In the genomic region with DNA sequence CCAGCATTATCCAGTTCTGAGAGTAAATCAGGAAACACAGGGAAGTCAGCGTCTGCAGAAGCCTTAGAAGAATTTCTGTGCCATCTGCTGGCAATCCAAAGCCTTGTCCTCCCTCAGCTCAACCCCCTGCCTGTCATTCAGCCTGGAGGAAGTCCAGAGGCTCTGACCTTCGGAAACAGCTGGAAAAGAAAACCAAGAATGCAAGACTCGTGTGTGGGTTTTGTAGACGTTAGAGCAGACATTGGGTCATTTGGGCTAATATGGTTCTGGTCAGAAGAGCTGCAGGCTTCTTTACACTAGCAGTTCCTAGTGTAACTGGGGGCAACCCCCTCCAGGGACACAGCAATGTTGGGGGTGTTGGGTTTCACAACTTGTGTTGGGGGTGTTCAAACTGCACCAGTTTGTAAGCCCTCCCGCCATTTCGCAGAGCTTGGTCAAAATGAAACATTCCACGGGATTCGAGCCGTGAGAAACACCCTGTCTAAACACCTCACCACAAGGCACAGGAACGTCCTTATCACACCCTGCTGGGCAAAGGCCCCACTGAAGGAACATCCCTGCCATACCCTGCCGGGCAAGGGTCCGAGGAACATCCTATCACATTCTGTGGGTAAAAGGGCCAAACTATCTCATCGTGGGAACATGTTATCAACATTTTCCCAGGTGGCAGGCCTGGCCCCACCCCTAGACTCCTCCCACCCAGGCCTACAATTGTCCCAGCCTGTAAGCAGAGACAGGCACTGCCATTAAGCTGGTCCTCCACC, we compare ENCODE assay signal across 20 cellular contexts. TPM values are rescaled to one million over a fixed set of nuclear protein-coding genes. Genes with fewer than 3 reads are reported as not detected.
DNase-seq lines count a peak whose midpoint lies in the region; ATAC-seq, FAIRE-seq and TF ChIP-seq lines count a peak whose summit lies in the region.
"Had no signal": no experiment of that assay in that cellular context is flagged by ENCODE, and none has a peak within 500 bp of the region (broad histone marks: within the 10 kb centered on the region; RNA-seq: fewer than 3 reads in every experiment).

No MANE protein-coding gene starts in this region.

- H3K9me3 ChIP-seq in left ventricle myocardium inferior (replicated peaks) (no peaks in the 10 kb centered on the region), HepG2 (ENCODE audit: low read length) (no peaks in the 10 kb centered on the region)
- H3K9me3 ChIP-seq: HAP-1, uterus had no signal

- H3K4me2 ChIP-seq in HepG2 (ENCODE audit: low read depth, low read length) = peak overlapping the region; percentile 88
- H3K4me2 ChIP-seq: PC-9 had no signal

- peak; percentile 34 for ATAC-seq in Right ventricle myocardium superior (ENCODE audit: poor library complexity)
- ATAC-seq in HepG2 = peak; percentile 58
- no peak for ATAC-seq in GM18873 (IDR thresholded peaks at IDR 0.05; ENCODE audit: low FRiP score, unreplicated experiment)

- FAIRE-seq in HepG2 (lab: Jason Lieb, UNC) = peak; percentile 47

- POLR2A ChIA-PET in HepG2 (lab: Yijun Ruan, JAX) = interaction anchor here (0.7 to 2.8 kb wide), 14 partner anchors 8 to 106 kb away, joined by 3 to 20 read pairs (median 4); partner anchors contain the start of genes SERPINA3 and SERPINA4

- TF ChIP-seq POLR2A in HepG2 (IDR thresholded peaks at IDR 0.05; ENCODE audit: insufficient read depth in 1 of 2, low read depth in 2 of 2, low read length in 2 of 2) = no peak

- 4% methylated on average over 10 of the region's 13 CpGs for WGBS in HepG2 (ENCODE audit: low lambda C conversion rate)

- BruUV-seq in HepG2 (replicated peaks; lab: Mats Ljungman, UMichigan) = no TSS peak

- intact Hi-C loops in Right ventricle myocardium superior (cut with DNase I) = no loop called here
- intact Hi-C loops in left ventricle myocardium inferior (cut with micrococcal nuclease) = no loop called here
- intact Hi-C loops in HepG2 (cut with micrococcal nuclease; ENCODE audit: unreplicated experiment) = loop anchor here (1.0 to 5.0 kb wide), 5 partner anchors 33 to 142 kb away; partner anchors contain the start of gene SERPINA12

- no peak overlapping the region for H2AFZ ChIP-seq in HepG2 (ENCODE audit: low read length)
- H2AFZ ChIP-seq: PC-9 had no signal

- DNase-seq in Right ventricle myocardium superior (no peak), left ventricle myocardium inferior (no peak), dermis microvascular lymphatic vessel endothelial cell (ENCODE audit: low read depth in 2 of 2) (peak; percentile 2 to 55), HepG2 (ENCODE audit: low spot score) (peak; percentile 69), ecto neural progenitor cell (ENCODE audit: low spot score) (no peak), OCI-M2 (lab: John Stamatoyannopoulos, UW; ENCODE audit: unreplicated experiment) (no peak), pons (ENCODE audit: low spot score) (no peak)
- DNase-seq: activated naive CD4-positive, alpha-beta T cell treated with anti-CD3 and anti-CD28 coated beads, Interleukin-2, amount 50 U/mL, for 16 hours; cortex of kidney; DMS79 treated with DMSO at 0.1 percent for 48 hours; kidney glomerular epithelial cell; NCI-H2171; PC-9; T-helper 2 cell; uterus had no signal

- H3K27ac ChIP-seq in left ventricle myocardium inferior (replicated peaks) (no peak overlapping the region), HepG2 (ENCODE audit: extremely low read length, insufficient read depth, low read length) (peak overlapping the region; percentile 20)
- H3K27ac ChIP-seq: PC-9, uterus had no signal

- peaks cover 9% of the 10 kb centered on the region for H3K4me1 ChIP-seq in left ventricle myocardium inferior
- peaks cover 94% of the 10 kb centered on the region for H3K4me1 ChIP-seq in HepG2 (ENCODE audit: insufficient read depth, low read length)
- H3K4me1 ChIP-seq: HAP-1, uterus had no signal

- H3K27me3 ChIP-seq in left ventricle myocardium inferior (ENCODE audit: low read depth) = peaks cover 66% of the 10 kb centered on the region
- no peaks in the 10 kb centered on the region for H3K27me3 ChIP-seq in HepG2 (ENCODE audit: control insufficient read depth in 1 of 2, insufficient read depth in 2 of 2, low read length in 2 of 2)
- H3K27me3 ChIP-seq: uterus had no signal

- H3K36me3 ChIP-seq in left ventricle myocardium inferior (no peaks in the 10 kb centered on the region), HepG2 (replicated peaks in 1 of 2; ENCODE audit: control insufficient read depth in 1 of 2, insufficient read depth in 2 of 2, low read length in 2 of 2) (no peaks in the 10 kb centered on the region)
- H3K36me3 ChIP-seq: HAP-1, uterus had no signal

- no peaks in the 10 kb centered on the region for H4K20me1 ChIP-seq in HepG2 (ENCODE audit: insufficient read depth, low read length)

- TF ChIP-seq EP300 in HepG2 (IDR thresholded peaks at IDR 0.05; ENCODE audit: low read depth in 2 of 2, low read length in 2 of 2) (no peak; a peak in 1 of 4 replicates), HepG2 (CRISPR knock-in tag; IDR thresholded peaks at IDR 0.05; ENCODE audit: borderline replicate concordance) (no peak)

- no peak overlapping the region for H3K4me3 ChIP-seq in left ventricle myocardium inferior
- peak overlapping the region; percentile 48 to 67 (median 49); a peak in 5 of 6 replicates for H3K4me3 ChIP-seq in HepG2 (replicated peaks in 1 of 3; ENCODE audit: insufficient read depth in 1 of 3, low read depth in 2 of 3, low read length in 3 of 3)
- H3K4me3 ChIP-seq: HAP-1, PC-9, uterus had no signal

- no peaks in the 10 kb centered on the region for H3K79me2 ChIP-seq in HepG2 (ENCODE audit: insufficient read depth, low read length)

- peak overlapping the region; percentile 34; the same call in 1 of the 2 replicates for H3K9ac ChIP-seq in HepG2 (ENCODE audit: insufficient read depth, low read depth, low read length)

- TF ChIP-seq CTCF in left ventricle myocardium inferior (IDR thresholded peaks at IDR 0.05; ENCODE audit: borderline replicate concordance) = no peak
- TF ChIP-seq CTCF in HepG2 (CRISPR knock-in tag; IDR thresholded peaks at IDR 0.05) = peak; percentile 80

- CTCF ChIA-PET in HepG2 (lab: Yijun Ruan, JAX; ENCODE audit: low intra/inter-chr PET ratio, low total read pairs) = interaction anchor here (2.8 kb wide), 1 partner anchor 106 kb away, joined by 9 read pairs; no protein-coding TSS in a partner anchor

- no peak for TF ChIP-seq RAD21 in HepG2 (CRISPR knock-in tag; IDR thresholded peaks at IDR 0.05)

- in situ Hi-C loops in HepG2 (cut with HindIII; ENCODE audit: extremely low pct_ligation_motif_present, low pct_unique_long_range_greater_than_20kb) = loop anchor here (10.0 kb wide), 1 partner anchor 145 kb away; no protein-coding TSS in a partner anchor

RNA-seq across cellular contexts. Expression of gene SERPINA4, which starts 21.0 kb away (rescaled TPM):
- total RNA-seq in Right ventricle myocardium superior (not detected), left ventricle myocardium inferior (not detected), dermis microvascular lymphatic vessel endothelial cell (not detected in 2 replicates), HepG2 (2016; rRNA removed; fragmentation: Illumina TruSeq; extraction: Trizol) (17.2 and 39.1 TPM in 2 replicates)
- 5.1 and 5.2 TPM in 2 replicates for total RNA-seq in HepG2 (2016; cell fraction: cytosol; rRNA removed; fragmentation: Illumina TruSeq; extraction: Trizol; ENCODE audit: low read depth)
- total RNA-seq in HepG2 (2016; cell fraction: insoluble cytoplasmic fraction; rRNA removed; fragmentation: Illumina TruSeq; extraction: Trizol) = 18.0 and 38.7 TPM in 2 replicates
- total RNA-seq in HepG2 (2016; cell fraction: membrane; rRNA removed; fragmentation: Illumina TruSeq; extraction: Trizol) = 9.0 and 10.8 TPM in 2 replicates
- 31.1 and 34.0 TPM in 2 replicates for total RNA-seq in HepG2 (2016; cell fraction: nucleus; rRNA removed; fragmentation: Illumina TruSeq; extraction: Trizol)
- 57.8 and 82.7 TPM in 2 replicates for polyA plus RNA-seq in HepG2 (2011; rRNA removed)
- 51.9 and 68.1 TPM in 2 replicates for polyA plus RNA-seq in HepG2 (2011; cell fraction: cytosol; rRNA removed)
- 26.7 and 38.8 TPM in 2 replicates for polyA plus RNA-seq in HepG2 (2011; cell fraction: nucleus; rRNA removed)
- polyA plus RNA-seq in HepG2 (2012) = 39.8 and 51.8 TPM in 2 replicates
- polyA plus RNA-seq in HepG2 (2016; cell fraction: cytosol; fragmentation: Illumina TruSeq; extraction: Trizol; ENCODE audit: low read depth) = 4.5 and 5.5 TPM in 2 replicates
- polyA plus RNA-seq in HepG2 (2016; cell fraction: insoluble cytoplasmic fraction; fragmentation: Illumina TruSeq; extraction: Trizol; ENCODE audit: low read depth) = 17.2 and 17.4 TPM in 2 replicates
- 7.7 and 8.0 TPM in 2 replicates for polyA plus RNA-seq in HepG2 (2016; cell fraction: membrane; fragmentation: Illumina TruSeq; extraction: Trizol; ENCODE audit: low read depth)
- 48.5 and 50.8 TPM in 2 replicates for polyA plus RNA-seq in HepG2 (2016; cell fraction: nucleus; fragmentation: Illumina TruSeq; extraction: Trizol; ENCODE audit: insufficient read depth, low read depth)
- polyA minus RNA-seq in HepG2 (2011; rRNA and poly(A)+ RNA removed; ENCODE audit: low replicate concordance) = 48.7 TPM in 1 of 2 replicates, not detected in the other
- 12.7 and 23.3 TPM in 2 replicates for polyA minus RNA-seq in HepG2 (2011; cell fraction: cytosol; rRNA and poly(A)+ RNA removed)
- polyA minus RNA-seq in HepG2 (2011; cell fraction: nucleus; rRNA and poly(A)+ RNA removed) = 13.5 and 19.5 TPM in 2 replicates
- total RNA-seq: activated CD8-positive, alpha-beta memory T cell treated with anti-CD3 and anti-CD28 coated beads for 36 hours; neural crest cell; PC-9 had no signal
- polyA plus RNA-seq: AG04450 had no signal

RNA-seq across cellular contexts. Expression of gene SERPINA12, which starts 30.9 kb away (rescaled TPM):
- not detected for total RNA-seq in Right ventricle myocardium superior
- not detected for total RNA-seq in left ventricle myocardium inferior
- not detected in 2 replicates for total RNA-seq in dermis microvascular lymphatic vessel endothelial cell
- not detected in 2 replicates for total RNA-seq in HepG2 (2016; rRNA removed; fragmentation: Illumina TruSeq; extraction: Trizol)
- not detected in 2 replicates for total RNA-seq in HepG2 (2016; cell fraction: cytosol; rRNA removed; fragmentation: Illumina TruSeq; extraction: Trizol; ENCODE audit: low read depth)
- total RNA-seq in HepG2 (2016; cell fraction: insoluble cytoplasmic fraction; rRNA removed; fragmentation: Illumina TruSeq; extraction: Trizol) = not detected in 2 replicates
- not detected in 2 replicates for total RNA-seq in HepG2 (2016; cell fraction: membrane; rRNA removed; fragmentation: Illumina TruSeq; extraction: Trizol)
- not detected in 2 replicates for total RNA-seq in HepG2 (2016; cell fraction: nucleus; rRNA removed; fragmentation: Illumina TruSeq; extraction: Trizol)
- polyA plus RNA-seq in HepG2 (2011; rRNA removed) = 0.08 TPM in 1 of 2 replicates, not detected in the other
- polyA plus RNA-seq in HepG2 (2011; cell fraction: cytosol; rRNA removed) = 0.07 TPM in 1 of 2 replicates, not detected in the other
- polyA plus RNA-seq in HepG2 (2011; cell fraction: nucleus; rRNA removed) = not detected in 2 replicates
- polyA plus RNA-seq in HepG2 (2012) = 9.8 and 20.4 TPM in 2 replicates
- polyA plus RNA-seq in HepG2 (2016; cell fraction: cytosol; fragmentation: Illumina TruSeq; extraction: Trizol; ENCODE audit: low read depth) = not detected in 2 replicates
- 0.11 TPM in 1 of 2 replicates, not detected in the other for polyA plus RNA-seq in HepG2 (2016; cell fraction: insoluble cytoplasmic fraction; fragmentation: Illumina TruSeq; extraction: Trizol; ENCODE audit: low read depth)
- polyA plus RNA-seq in HepG2 (2016; cell fraction: membrane; fragmentation: Illumina TruSeq; extraction: Trizol; ENCODE audit: low read depth) = 0.08 TPM in 1 of 2 replicates, not detected in the other
- polyA plus RNA-seq in HepG2 (2016; cell fraction: nucleus; fragmentation: Illumina TruSeq; extraction: Trizol; ENCODE audit: insufficient read depth, low read depth) = not detected in 2 replicates
- 0.10 TPM in 1 of 2 replicates, not detected in the other for polyA minus RNA-seq in HepG2 (2011; rRNA and poly(A)+ RNA removed; ENCODE audit: low replicate concordance)
- not detected in 2 replicates for polyA minus RNA-seq in HepG2 (2011; cell fraction: cytosol; rRNA and poly(A)+ RNA removed)
- polyA minus RNA-seq in HepG2 (2011; cell fraction: nucleus; rRNA and poly(A)+ RNA removed) = not detected in 2 replicates
- total RNA-seq: activated CD8-positive, alpha-beta memory T cell treated with anti-CD3 and anti-CD28 coated beads for 36 hours; neural crest cell; PC-9; uterus had no signal
- polyA plus RNA-seq: AG04450 had no signal

RNA-seq across cellular contexts. Expression of gene SERPINA5, which starts 41.0 kb away (rescaled TPM):
- total RNA-seq in Right ventricle myocardium superior (2.7 TPM), left ventricle myocardium inferior (2.1 TPM), dermis microvascular lymphatic vessel endothelial cell (0.26 and 0.38 TPM in 2 replicates), HepG2 (2016; rRNA removed; fragmentation: Illumina TruSeq; extraction: Trizol) (237 and 498 TPM in 2 replicates)
- total RNA-seq in HepG2 (2016; cell fraction: cytosol; rRNA removed; fragmentation: Illumina TruSeq; extraction: Trizol; ENCODE audit: low read depth) = 71.6 and 82.2 TPM in 2 replicates
- total RNA-seq in HepG2 (2016; cell fraction: insoluble cytoplasmic fraction; rRNA removed; fragmentation: Illumina TruSeq; extraction: Trizol) = 219 and 507 TPM in 2 replicates
- 187 and 205 TPM in 2 replicates for total RNA-seq in HepG2 (2016; cell fraction: membrane; rRNA removed; fragmentation: Illumina TruSeq; extraction: Trizol)
- total RNA-seq in HepG2 (2016; cell fraction: nucleus; rRNA removed; fragmentation: Illumina TruSeq; extraction: Trizol) = 372 and 429 TPM in 2 replicates
- polyA plus RNA-seq in HepG2 (2011; rRNA removed) = 449 and 569 TPM in 2 replicates
- 331 and 435 TPM in 2 replicates for polyA plus RNA-seq in HepG2 (2011; cell fraction: cytosol; rRNA removed)
- 165 and 220 TPM in 2 replicates for polyA plus RNA-seq in HepG2 (2011; cell fraction: nucleus; rRNA removed)
- 423 and 569 TPM in 2 replicates for polyA plus RNA-seq in HepG2 (2012)
- 81.2 and 88.3 TPM in 2 replicates for polyA plus RNA-seq in HepG2 (2016; cell fraction: cytosol; fragmentation: Illumina TruSeq; extraction: Trizol; ENCODE audit: low read depth)
- polyA plus RNA-seq in HepG2 (2016; cell fraction: insoluble cytoplasmic fraction; fragmentation: Illumina TruSeq; extraction: Trizol; ENCODE audit: low read depth) = 241 and 254 TPM in 2 replicates
- polyA plus RNA-seq in HepG2 (2016; cell fraction: membrane; fragmentation: Illumina TruSeq; extraction: Trizol; ENCODE audit: low read depth) = 159 and 171 TPM in 2 replicates
- 573 and 590 TPM in 2 replicates for polyA plus RNA-seq in HepG2 (2016; cell fraction: nucleus; fragmentation: Illumina TruSeq; extraction: Trizol; ENCODE audit: insufficient read depth, low read depth)
- polyA minus RNA-seq in HepG2 (2011; rRNA and poly(A)+ RNA removed; ENCODE audit: low replicate concordance) = 0.30 and 414 TPM in 2 replicates
- 176 and 231 TPM in 2 replicates for polyA minus RNA-seq in HepG2 (2011; cell fraction: cytosol; rRNA and poly(A)+ RNA removed)
- 87.0 and 105 TPM in 2 replicates for polyA minus RNA-seq in HepG2 (2011; cell fraction: nucleus; rRNA and poly(A)+ RNA removed)
- total RNA-seq: activated CD8-positive, alpha-beta memory T cell treated with anti-CD3 and anti-CD28 coated beads for 36 hours; PC-9 had no signal
- polyA plus RNA-seq: AG04450 had no signal

Comparison
In these comparisons a context has a peak if more than half of its experiments do, and no peak if none do; other contexts are left out.
1. DNase-seq: peak in dermis microvascular lymphatic vessel endothelial cell (2 of 2) and HepG2 (single experiment); none in Right ventricle myocardium superior (single experiment), left ventricle myocardium inferior (single experiment), ecto neural progenitor cell (single experiment), OCI-M2 (single experiment) and pons (single experiment).
2. RNA of gene SERPINA5, which starts 41.0 kb away (total RNA-seq): 71.6 to 507 TPM in HepG2; 2.7 TPM in Right ventricle myocardium superior (single experiment), 2.1 TPM in left ventricle myocardium inferior (single experiment) and 0.26 to 0.38 TPM in dermis microvascular lymphatic vessel endothelial cell; every median in the first group is over 10 times any median in the second.